Comparison of ENCODE assay signal across 8 cellular contexts in the genomic region with DNA sequence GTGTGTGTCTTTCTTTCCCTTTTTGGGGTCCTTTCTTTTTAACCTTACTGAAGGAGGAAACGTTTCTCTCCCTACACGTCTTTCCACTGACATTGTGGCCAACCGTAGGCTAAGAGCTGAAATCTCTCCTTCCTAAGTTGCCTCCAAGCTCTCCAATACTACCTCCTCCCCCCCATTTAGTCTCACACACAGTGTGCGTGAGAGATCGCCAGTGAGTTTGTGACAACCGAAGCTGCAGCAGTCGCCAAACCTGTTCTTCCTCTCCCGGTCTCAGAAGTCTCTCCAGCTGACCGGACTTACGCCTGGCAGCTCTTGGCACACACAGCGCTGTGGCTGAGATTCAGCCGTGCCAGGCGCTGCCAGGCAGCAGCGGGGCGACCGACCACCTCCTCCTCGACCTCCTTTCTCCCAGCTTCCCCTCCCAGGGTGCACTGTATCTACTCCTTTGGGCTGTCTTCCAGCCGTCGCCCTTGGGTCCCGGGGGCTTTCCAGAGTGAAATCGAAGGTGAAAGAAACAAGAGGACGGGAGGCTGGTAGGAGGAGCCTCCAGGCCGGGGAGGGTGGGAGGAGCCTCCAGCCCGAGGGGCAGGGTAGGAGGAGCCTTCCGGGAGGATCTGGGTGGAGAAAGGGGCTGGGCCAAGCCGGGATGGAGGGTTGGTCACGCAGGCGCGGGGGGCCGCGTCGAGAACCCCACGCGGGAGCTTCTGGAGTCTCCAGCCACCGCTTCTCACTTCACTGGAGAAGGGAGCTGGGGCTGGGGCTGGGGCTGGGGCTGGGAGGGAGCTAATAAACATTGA. TPM values are rescaled to one million over a fixed set of nuclear protein-coding genes. Genes with fewer than 3 reads are reported as not detected.
DNase-seq lines count a peak whose midpoint lies in the region; ATAC-seq and TF ChIP-seq lines count a peak whose summit lies in the region.

TSS of gene TMTC2 (plus strand) at position 684 of the 797 bp plus-strand sequence.

- H3K4me1 Mint-ChIP-seq in CD8-positive, alpha-beta T cell (ENCODE audit: low read depth) = peaks cover 15% of the 10 kb centered on the region
- peaks cover 19 to 22% of the 10 kb centered on the region in 2 donors for H3K4me1 Mint-ChIP-seq in effector memory CD8-positive, alpha-beta T cell (ENCODE audit: low read depth in 2 of 2)

- DNase-seq in CD8-positive, alpha-beta T cell = peak; percentile 73 to 90 (median 84)
- DNase-seq in HPDE6-E6E7 (ENCODE audit: extremely low spot score) = peak; percentile 95
- peak; percentile 81 for DNase-seq in NOMO-1 (lab: John Stamatoyannopoulos, UW; ENCODE audit: unreplicated experiment in 2 of 2)
- DNase-seq in activated CD8-positive, alpha-beta memory T cell treated with anti-CD3 and anti-CD28 coated beads for 48 hours (ENCODE audit: low read depth in 2 of 3, low spot score in 2 of 3) = peak; percentile 67 to 77 (median 75)
- DNase-seq in effector memory CD8-positive, alpha-beta T cell = peak; percentile 84 to 86 (median 84)
- DNase-seq in mesenchymal stem cell = peak; percentile 95
- peak; percentile 81 for DNase-seq in stimulated activated CD8-positive, alpha-beta memory T cell treated with anti-CD3 and anti-CD28 coated beads, Interleukin-12 subunit alpha, Interleukin-12 subunit beta, amount 100 ng/mL, for 1 hour (ENCODE audit: low read depth)

- H3K14ac ChIP-seq in mesenchymal stem cell (ENCODE audit: low read length in 2 of 2) = peak within 1 kb of the TSS in 1 of 2 experiments; percentile 37

- peak within 1 kb of the TSS; percentile 92 for H3K27ac Mint-ChIP-seq in CD8-positive, alpha-beta T cell
- peak within 1 kb of the TSS; percentile 96 to 97 for H3K27ac Mint-ChIP-seq in effector memory CD8-positive, alpha-beta T cell

- WGBS in mesenchymal stem cell = 2% methylated on average over 25 of the region's 35 CpGs

- intact Hi-C loops in CD8-positive, alpha-beta T cell (cut with DNase I, micrococcal nuclease) = loop anchor here (2.0 to 10.0 kb wide), 3 partner anchors 332 to 1818 kb away; partner anchors contain the start of genes CCDC59 (in 1 of the 2) and METTL25 (in 1 of the 2)

- no peak within 1 kb of the TSS for H2BK15ac ChIP-seq in mesenchymal stem cell (ENCODE audit: low read depth, poor library complexity, severe bottlenecking)

- peaks cover 10% of the 10 kb centered on the region for H3K36me3 Mint-ChIP-seq in CD8-positive, alpha-beta T cell
- H3K36me3 Mint-ChIP-seq in effector memory CD8-positive, alpha-beta T cell (ENCODE audit: insufficient read depth) = peaks cover 16% of the 10 kb centered on the region

- peak; percentile 87 for ATAC-seq in CD8-positive, alpha-beta T cell
- peak; percentile 74 for ATAC-seq in GM19468 (IDR thresholded peaks at IDR 0.05; ENCODE audit: extremely low read depth, unreplicated experiment)
- peak; percentile 79 for ATAC-seq in effector memory CD8-positive, alpha-beta T cell (replicated peaks)

- peak within 1 kb of the TSS; percentile 52 to 55 for H3K18ac ChIP-seq in mesenchymal stem cell (ENCODE audit: low read depth in 1 of 2, low read length in 2 of 2)

- H3K4ac ChIP-seq in mesenchymal stem cell (ENCODE audit: low read depth in 1 of 2, low read length in 2 of 2) = no peak within 1 kb of the TSS

- no peak for TF ChIP-seq CTCF in CD8-positive, alpha-beta T cell (IDR thresholded peaks at IDR 0.05)

- no peaks in the 10 kb centered on the region for H3K9me3 Mint-ChIP-seq in CD8-positive, alpha-beta T cell
- no peaks in the 10 kb centered on the region for H3K9me3 Mint-ChIP-seq in effector memory CD8-positive, alpha-beta T cell

- peak within 1 kb of the TSS; percentile 84 for H2AFZ ChIP-seq in mesenchymal stem cell (ENCODE audit: low read depth, low read length)

- no peak within 1 kb of the TSS for H2AK5ac ChIP-seq in mesenchymal stem cell (ENCODE audit: low read length, severe bottlenecking)

- H3K4me3 ChIP-seq in CD8-positive, alpha-beta T cell (ENCODE audit: low read depth, low read length) = peak within 1 kb of the TSS; percentile 88
- peak within 1 kb of the TSS; percentile 71 to 97 for H3K4me3 ChIP-seq in mesenchymal stem cell (ENCODE audit: insufficient read depth in 1 of 2, low read depth in 1 of 2, low read length in 2 of 2)

- H3K9me3 ChIP-seq in CD8-positive, alpha-beta T cell (ENCODE audit: low read length) = no peaks in the 10 kb centered on the region
- H3K9me3 ChIP-seq in mesenchymal stem cell (ENCODE audit: control insufficient read depth, low read length) = no peaks in the 10 kb centered on the region

- H3K4me1 ChIP-seq in CD8-positive, alpha-beta T cell (ENCODE audit: insufficient read depth, low read length) = peaks cover 7% of the 10 kb centered on the region
- peaks cover 2% of the 10 kb centered on the region for H3K4me1 ChIP-seq in mesenchymal stem cell (ENCODE audit: control insufficient read depth, insufficient read depth, low read depth, low read length)

- H3K27me3 ChIP-seq in CD8-positive, alpha-beta T cell (ENCODE audit: insufficient read depth, low read length) = no peaks in the 10 kb centered on the region
- H3K27me3 ChIP-seq in mesenchymal stem cell (ENCODE audit: control insufficient read depth in 1 of 2, insufficient read depth in 1 of 2, low read length in 2 of 2) = peaks cover 0 to 11% of the 10 kb centered on the region in 2 experiments

- no peaks in the 10 kb centered on the region for H3K36me3 ChIP-seq in CD8-positive, alpha-beta T cell (ENCODE audit: insufficient read depth, low read length)
- no peaks in the 10 kb centered on the region for H3K36me3 ChIP-seq in mesenchymal stem cell (ENCODE audit: control insufficient read depth in 1 of 2, insufficient read depth in 2 of 2, low read depth in 1 of 2, low read length in 2 of 2)

- H2BK5ac ChIP-seq in mesenchymal stem cell (ENCODE audit: low read depth, low read length, poor library complexity, severe bottlenecking) = peak within 1 kb of the TSS; percentile 97

- CTCF ChIA-PET in CD8-positive, alpha-beta T cell (lab: Charles Lee) = interaction anchor here (0.6 to 2.6 kb wide), 18 partner anchors 8 to 1838 kb away, joined by 3 to 12 read pairs (median 3); partner anchors contain the start of genes CCDC59 and METTL25

- peaks cover 4% of the 10 kb centered on the region for H3K79me1 ChIP-seq in mesenchymal stem cell (replicated peaks; ENCODE audit: low read length, poor library complexity, severe bottlenecking)

- POLR2A ChIA-PET in CD8-positive, alpha-beta T cell (lab: Charles Lee) = interaction anchor here (2.2 to 2.5 kb wide), 2 partner anchors 12 to 329 kb away, joined by 6 to 18 read pairs; partner anchors contain the start of genes CCDC59 and METTL25

- H4K91ac ChIP-seq in mesenchymal stem cell (ENCODE audit: low read length) = no peak within 1 kb of the TSS

- H3K27me3 Mint-ChIP-seq in CD8-positive, alpha-beta T cell (ENCODE audit: low read depth) = peaks cover 14% of the 10 kb centered on the region
- peaks cover 6 to 13% of the 10 kb centered on the region in 2 donors for H3K27me3 Mint-ChIP-seq in effector memory CD8-positive, alpha-beta T cell

- H2BK120ac ChIP-seq in mesenchymal stem cell (ENCODE audit: low read depth, low read length) = no peak within 1 kb of the TSS

- peak within 1 kb of the TSS; percentile 64 for H3K27ac ChIP-seq in CD8-positive, alpha-beta T cell (ENCODE audit: low read depth, low read length)
- peak within 1 kb of the TSS; percentile 90 for H3K27ac ChIP-seq in mesenchymal stem cell (ENCODE audit: low read length, poor library complexity, severe bottlenecking)

- H2BK12ac ChIP-seq in mesenchymal stem cell (ENCODE audit: low read length in 2 of 2) = peak within 1 kb of the TSS in 1 of 2 experiments; percentile 82

- peak within 1 kb of the TSS; percentile 92 for H3K4me2 ChIP-seq in mesenchymal stem cell (ENCODE audit: low read length, poor library complexity, severe bottlenecking)

- peak within 1 kb of the TSS; percentile 92 for H3K4me3 Mint-ChIP-seq in CD8-positive, alpha-beta T cell
- H3K4me3 Mint-ChIP-seq in effector memory CD8-positive, alpha-beta T cell = peak within 1 kb of the TSS; percentile 96 to 99

- H3K9ac ChIP-seq in mesenchymal stem cell (ENCODE audit: low read length) = peak within 1 kb of the TSS; percentile 91

- H4K8ac ChIP-seq in mesenchymal stem cell (ENCODE audit: low read length) = no peak within 1 kb of the TSS

- no peak within 1 kb of the TSS for H3K23ac ChIP-seq in mesenchymal stem cell (ENCODE audit: low read length in 2 of 2)

RNA-seq across cellular contexts. Expression of gene TMTC2, which starts in this region (rescaled TPM):
- 1 to 10 TPM; 1.9 TPM for total RNA-seq in CD8-positive, alpha-beta T cell
- 0.54 TPM for polyA plus RNA-seq in mesenchymal stem cell (2013, experiment 1 of 2)
- 0.64 TPM for polyA plus RNA-seq in mesenchymal stem cell (2013, experiment 2 of 2)

Comparison
In these comparisons a context has a peak if more than half of its experiments do, and no peak if none do; other contexts are left out.
1. Peak in every context shown above with its lines: DNase-seq, ATAC-seq, H3K4me3 ChIP-seq and H3K27ac ChIP-seq.